Comparison of ENCODE assay signal across 8 cellular contexts in genomic region chr3:52453496-52454234, GRCh38.
A peak's percentile ranks its signal among the peaks of the same experiment; 100 is the strongest.
DNase-seq lines count a peak whose midpoint lies in the region; ATAC-seq lines count a peak whose summit lies in the region.

TNNC1 (minus strand) TSS chr3:52454041; CDS start chr3:52454015, 26 bp downstream.

- H3K27ac Mint-ChIP-seq in stimulated activated naive CD8-positive, alpha-beta T cell treated with anti-CD3 and anti-CD28 coated beads, Interleukin-15, Interleukin-2, amounts not matched to agents 100 ng/mL and 50 ng/mL, for 24 hours: peak within 1 kb of the TSS; percentile 95

- no peaks in the 10 kb centered on the region for H3K9me3 ChIP-seq in mucosa of stomach (ENCODE audit: control insufficient read depth, low read length)

- H3K4me1 Mint-ChIP-seq in stimulated activated naive CD8-positive, alpha-beta T cell treated with anti-CD3 and anti-CD28 coated beads, Interleukin-15, Interleukin-2, amounts not matched to agents 100 ng/mL and 50 ng/mL, for 24 hours (ENCODE audit: low read depth): peaks cover 40% of the 10 kb centered on the region

- peaks cover 10% of the 10 kb centered on the region for H3K36me3 Mint-ChIP-seq in stimulated activated naive CD8-positive, alpha-beta T cell treated with anti-CD3 and anti-CD28 coated beads, Interleukin-15, Interleukin-2, amounts not matched to agents 100 ng/mL and 50 ng/mL, for 24 hours (ENCODE audit: low read depth)

- no peaks in the 10 kb centered on the region for H3K36me3 ChIP-seq in mucosa of stomach (ENCODE audit: control insufficient read depth, insufficient read depth, low read length)

- no peaks in the 10 kb centered on the region for H3K9me3 Mint-ChIP-seq in stimulated activated naive CD8-positive, alpha-beta T cell treated with anti-CD3 and anti-CD28 coated beads, Interleukin-15, Interleukin-2, amounts not matched to agents 100 ng/mL and 50 ng/mL, for 24 hours

- DNase-seq in stimulated activated naive CD8-positive, alpha-beta T cell treated with anti-CD3 and anti-CD28 coated beads, Interleukin-15, Interleukin-2, amounts not matched to agents 100 U/mL and 50 U/mL, for 24 hours: no peak
- no peak for DNase-seq in RKO (ENCODE audit: low spot score)
- DNase-seq in NCI-H510A treated with DMSO at 0.1 percent for 48 hours (lab: John Stamatoyannopoulos, UW): no peak

- H3K9ac ChIP-seq in mucosa of stomach (ENCODE audit: low read length): peak within 1 kb of the TSS; percentile 83

- peak within 1 kb of the TSS; percentile 56 for H3K4me3 ChIP-seq in mucosa of stomach (ENCODE audit: low read length)

- no peak for ATAC-seq in stimulated activated naive CD8-positive, alpha-beta T cell treated with anti-CD3 and anti-CD28 coated beads, Interleukin-15, Interleukin-2, amounts not matched to agents 100 U/mL and 50 U/mL, for 24 hours
- ATAC-seq in GM21423 (IDR thresholded peaks at IDR 0.05; ENCODE audit: unreplicated experiment) (no peak), GM18520 (IDR thresholded peaks at IDR 0.05; ENCODE audit: unreplicated experiment) (no peak)

- peak within 1 kb of the TSS; percentile 98 for H3K27ac ChIP-seq in cingulate gyrus (ENCODE audit: low read depth, low read length)

- no peaks in the 10 kb centered on the region for H3K27me3 ChIP-seq in mucosa of stomach (ENCODE audit: control insufficient read depth, insufficient read depth, low read length)

- no peaks in the 10 kb centered on the region for H3K27me3 Mint-ChIP-seq in stimulated activated naive CD8-positive, alpha-beta T cell treated with anti-CD3 and anti-CD28 coated beads, Interleukin-15, Interleukin-2, amounts not matched to agents 100 ng/mL and 50 ng/mL, for 24 hours

- peaks cover 45% of the 10 kb centered on the region for H3K4me1 ChIP-seq in mucosa of stomach (ENCODE audit: control insufficient read depth, insufficient read depth, low read length)

- H3K4me3 Mint-ChIP-seq in stimulated activated naive CD8-positive, alpha-beta T cell treated with anti-CD3 and anti-CD28 coated beads, Interleukin-15, Interleukin-2, amounts not matched to agents 100 ng/mL and 50 ng/mL, for 24 hours: peak within 1 kb of the TSS; percentile 90
